ENCODE assay signal across 8 cellular contexts in genomic region chr17:44199553-44200477, GRCh38. TPM values are rescaled to one million over a fixed set of nuclear protein-coding genes. Genes with fewer than 3 reads are reported as not detected.
A peak's percentile ranks its signal among the peaks of the same experiment; 100 is the strongest.
DNase-seq lines count a peak whose midpoint lies in the region; ATAC-seq and TF ChIP-seq lines count a peak whose summit lies in the region.

TSS of gene ATXN7L3 (minus strand) at chr17:44199884. CDS start at chr17:44198070, 1,814 bp downstream.

- peaks cover 39% of the 10 kb centered on the region for H3K4me1 Mint-ChIP-seq in activated B cell treated with CpG ODN at 0.5 μM for 24 hours

- H3K4me1 ChIP-seq in spleen = peaks cover 12 to 74% (median 44%) of the 10 kb centered on the region in 6 donors

- CTCF ChIA-PET in AG04450 (lab: Charles Lee) = no interaction called here
- CTCF ChIA-PET in activated B cell treated with CpG ODN at 0.5 μM for 24 hours (lab: Charles Lee) = interaction anchor here (1.0 kb wide), 1 partner anchor 10 kb away, joined by 3 read pairs; no protein-coding TSS in a partner anchor

- H3K36me3 Mint-ChIP-seq in activated B cell treated with CpG ODN at 0.5 μM for 24 hours (ENCODE audit: low read depth) = peaks cover 34% of the 10 kb centered on the region

- H3K9me3 Mint-ChIP-seq in activated B cell treated with CpG ODN at 0.5 μM for 24 hours = no peaks in the 10 kb centered on the region

- H3K27ac ChIP-seq in AG04450 (ENCODE audit: low read depth, low read length) (peak within 1 kb of the TSS; percentile 89), spleen (peak within 1 kb of the TSS; percentile 95 to 100 (median 98))

- H3K27ac Mint-ChIP-seq in activated B cell treated with CpG ODN at 0.5 μM for 24 hours = peak within 1 kb of the TSS; percentile 92

- TF ChIP-seq CTCF in AG04450 (IDR thresholded peaks at IDR 0.05; ENCODE audit: low read depth, low read length) (no peak), activated B cell treated with CpG ODN at 0.5 μM for 24 hours (IDR thresholded peaks at IDR 0.05) (no peak), cardiac fibroblast (IDR thresholded peaks at IDR 0.05; ENCODE audit: low read depth, low read length) (no peak), spleen (IDR thresholded peaks at IDR 0.05 in 8 of 11, conservative IDR thresholded peaks at IDR 0.05 in 3 of 11) (peak in 1 of 11 experiments; percentile 29)

- H3K27me3 ChIP-seq in AG04450 (ENCODE audit: control insufficient read depth, insufficient read depth, low read length) = no peaks in the 10 kb centered on the region
- H3K27me3 ChIP-seq in spleen (replicated peaks in 1 of 7) = no peaks in the 10 kb centered on the region

- H3K36me3 ChIP-seq in spleen = peaks cover 0 to 31% (median 26%) of the 10 kb centered on the region in 6 donors

- H3K4me3 ChIP-seq in AG04450 (ENCODE audit: low read depth, low read length) = peak within 1 kb of the TSS; percentile 78
- peak within 1 kb of the TSS; percentile 73 to 77 for H3K4me3 ChIP-seq in cardiac fibroblast (replicated peaks in 1 of 2; ENCODE audit: low read depth in 2 of 2, low read length in 2 of 2)
- H3K4me3 ChIP-seq in spleen = peak within 1 kb of the TSS; percentile 63 to 96 (median 72)

- no peaks in the 10 kb centered on the region for H3K27me3 Mint-ChIP-seq in activated B cell treated with CpG ODN at 0.5 μM for 24 hours

- WGBS in spleen, 5 donors = 0 to 1% (median 0%) methylated on average over 11 to 124 of the region's 126 CpGs

- H3K9me3 ChIP-seq in AG04450 (ENCODE audit: control insufficient read depth, insufficient read depth, low read length) (no peaks in the 10 kb centered on the region), spleen (no peaks in the 10 kb centered on the region)

- DNase-seq in AG04450 (ENCODE audit: low read depth, low spot score) = peak; percentile 95
- DNase-seq in NCI-H345 (lab: John Stamatoyannopoulos, UW) = peak; percentile 98
- peak; percentile 95 for DNase-seq in activated B cell treated with CpG ODN at 0.5 μM for 24 hours
- DNase-seq in cardiac fibroblast (ENCODE audit: low read depth in 2 of 2) = peak; percentile 98 to 99
- DNase-seq in inferior parietal cortex (ENCODE audit: extremely low spot score) = peak; percentile 82
- peak; percentile 99 for DNase-seq in spleen

- H3K4me3 Mint-ChIP-seq in activated B cell treated with CpG ODN at 0.5 μM for 24 hours = peak within 1 kb of the TSS; percentile 91

- POLR2A ChIA-PET in AG04450 (lab: Yijun Ruan, JAX) (interaction anchor here (0.9 to 2.8 kb wide), 5 partner anchors 10 to 76 kb away, joined by 4 to 18 read pairs (median 9); partner anchors contain the start of gene TMUB2), activated B cell treated with CpG ODN at 0.5 μM for 24 hours (lab: Charles Lee) (interaction anchor here (0.5 to 5.7 kb wide), 22 partner anchors 10 to 1102 kb away, joined by 3 to 130 read pairs (median 6); partner anchors contain the start of genes GPATCH8, GRN, HDAC5 and LSM12)

- no peak for TF ChIP-seq POLR2A in spleen (IDR thresholded peaks at IDR 0.05)

- ATAC-seq in GM18909 (IDR thresholded peaks at IDR 0.05; ENCODE audit: poor library complexity, unreplicated experiment) (peak; percentile 70), HG03159 (IDR thresholded peaks at IDR 0.05; ENCODE audit: unreplicated experiment) (peak; percentile 57), activated B cell treated with CpG ODN at 0.5 μM for 24 hours (ENCODE audit: low read depth) (peak; percentile 85)

- intact Hi-C loops in activated B cell treated with CpG ODN at 0.5 μM for 24 hours (cut with micrococcal nuclease) (loop anchor here (1.0 to 2.0 kb wide), 9 partner anchors 10 to 303 kb away; partner anchors contain the start of genes GPATCH8, GRN, HDAC5 and HROB), spleen (cut with DNase I; ENCODE audit: low total_unique reads) (no loop called here)

RNA-seq across cellular contexts. Expression of gene ATXN7L3, which starts in this region (rescaled TPM):
- polyA plus RNA-seq in AG04450 (2011; rRNA removed) = 44.1 and 51.6 TPM in 2 replicates
- 41.8 and 45.1 TPM in 2 replicates for polyA minus RNA-seq in AG04450 (2011; rRNA and poly(A)+ RNA removed)
- 92.0 and 103 TPM in 2 replicates for total RNA-seq in activated B cell treated with CpG ODN at 0.5 μM for 24 hours
- 10 to 100 TPM; 51.3 to 96.2 (median 68.4) TPM for total RNA-seq in spleen
- polyA plus RNA-seq in spleen = 10 to 100 TPM; 25.2 to 55.5 (median 27.2) TPM

Comparison
In these comparisons a context has a peak if more than half of its experiments do, and no peak if none do; other contexts are left out.
1. Peak in every context shown above with its lines: DNase-seq, ATAC-seq, H3K4me3 ChIP-seq and H3K27ac ChIP-seq.